18 cellular contexts compared by ENCODE assay signal in genomic region chr7:157027568-157028527, GRCh38. TPM values are rescaled to one million over a fixed set of nuclear protein-coding genes. Genes with fewer than 3 reads are reported as not detected.
A peak's percentile ranks its signal among the peaks of the same experiment; 100 is the strongest.
DNase-seq lines count a peak whose midpoint lies in the region; ATAC-seq, FAIRE-seq and TF ChIP-seq lines count a peak whose summit lies in the region.
"Had no signal": no experiment of that assay in that cellular context is flagged by ENCODE, and none has a peak within 500 bp of the region (broad histone marks: within the 10 kb centered on the region; RNA-seq: fewer than 3 reads in every experiment).

No MANE protein-coding gene starts in this region.

- CTCF ChIA-PET in HepG2 (lab: Yijun Ruan, JAX; ENCODE audit: low intra/inter-chr PET ratio, low total read pairs): no interaction called here

- H3K36me3 Mint-ChIP-seq in chondrocyte (ENCODE audit: low read depth): no peaks in the 10 kb centered on the region

- no peak overlapping the region for H3K9ac ChIP-seq in HepG2 (ENCODE audit: insufficient read depth, low read depth, low read length)

- H3K36me3 ChIP-seq in RWPE2 (ENCODE audit: low read depth): no peaks in the 10 kb centered on the region
- no peaks in the 10 kb centered on the region for H3K36me3 ChIP-seq in HepG2 (replicated peaks in 1 of 2; ENCODE audit: control insufficient read depth in 1 of 2, insufficient read depth in 2 of 2, low read length in 2 of 2)
- H3K36me3 ChIP-seq: BE2C, right lobe of liver, SJCRH30 had no signal

- H3K4me1 ChIP-seq in RWPE2 (ENCODE audit: insufficient read depth, poor library complexity, severe bottlenecking) (peaks cover 11% of the 10 kb centered on the region), HepG2 (ENCODE audit: insufficient read depth, low read length) (peaks cover 18% of the 10 kb centered on the region)
- H3K4me1 ChIP-seq: BE2C, right lobe of liver, SJCRH30 had no signal

- H3K4me3 ChIP-seq in RWPE2 (ENCODE audit: severe bottlenecking) (no peak overlapping the region), HepG2 (replicated peaks in 1 of 3; ENCODE audit: insufficient read depth in 1 of 3, low read depth in 2 of 3, low read length in 3 of 3) (no peak overlapping the region)
- H3K4me3 ChIP-seq: lung, right lobe of liver, SJCRH30 had no signal

- H2AFZ ChIP-seq in HepG2 (ENCODE audit: low read length): no peak overlapping the region

- 14% methylated on average over 16 of the region's 16 CpGs for WGBS in HepG2 (ENCODE audit: low lambda C conversion rate)

- POLR2A ChIA-PET in HepG2 (lab: Yijun Ruan, JAX): no interaction called here

- TF ChIP-seq EP300 in HepG2 (IDR thresholded peaks at IDR 0.05; ENCODE audit: low read depth in 2 of 2, low read length in 2 of 2): no peak
- no peak for TF ChIP-seq EP300 in HepG2 (CRISPR knock-in tag; IDR thresholded peaks at IDR 0.05; ENCODE audit: borderline replicate concordance)

- intact Hi-C loops in HepG2 (cut with micrococcal nuclease; ENCODE audit: unreplicated experiment): no loop called here

- TF ChIP-seq CTCF in RWPE2 (IDR thresholded peaks at IDR 0.05; ENCODE audit: poor library complexity, severe bottlenecking) (no peak), HepG2 (CRISPR knock-in tag; IDR thresholded peaks at IDR 0.05) (no peak), chondrocyte (IDR thresholded peaks at IDR 0.05) (no peak)

- H3K4me3 Mint-ChIP-seq in chondrocyte (ENCODE audit: unreplicated experiment): no peak overlapping the region
- H3K4me3 Mint-ChIP-seq: activated CD4-positive, alpha-beta T cell treated with anti-CD3 and anti-CD28 coated beads, Interleukin-2, amount 10 ng/mL, durations not matched to agents 24 days and 14 days; activated naive CD8-positive, alpha-beta T cell treated with anti-CD3 and anti-CD28 coated beads, Interleukin-2, amount 50 U/mL, for 24 hours; central memory CD8-positive, alpha-beta T cell had no signal

- DNase-seq in DMS153 (lab: John Stamatoyannopoulos, UW) (peak; percentile 41), HT1080 (ENCODE audit: low read depth) (peak; percentile 46), RWPE2 (ENCODE audit: low spot score) (no peak), HepG2 (ENCODE audit: low spot score) (no peak), DMS79 treated with DMSO at 0.1 percent for 48 hours (lab: John Stamatoyannopoulos, UW) (no peak), chondrocyte (ENCODE audit: low spot score) (no peak)
- DNase-seq: activated CD4-positive, alpha-beta T cell treated with anti-CD3 and anti-CD28 coated beads, Interleukin-2, amount 10 ng/mL, durations not matched to agents 24 days and 14 days; activated naive CD8-positive, alpha-beta T cell treated with anti-CD3 and anti-CD28 coated beads, Interleukin-2, amount 50 U/mL, for 24 hours; BE2C; SJCRH30; stimulated activated CD4-positive, alpha-beta T cell treated with anti-CD3 and anti-CD28 coated beads, Interleukin-1b, Interleukin-23, amount 100 ng/mL, for 48 hours; T-helper 9 cell had no signal

- ATAC-seq in RWPE2 (ENCODE audit: low read depth) (peak; percentile 85), HepG2 (0 out of 3 replicates have a peak, but pooled peaks have one; percentile 24), HG03097 (IDR thresholded peaks at IDR 0.05; ENCODE audit: low FRiP score, unreplicated experiment) (no peak)
- ATAC-seq: activated naive CD8-positive, alpha-beta T cell treated with anti-CD3 and anti-CD28 coated beads, Interleukin-2, amount 50 U/mL, for 24 hours had no signal

- no peaks in the 10 kb centered on the region for H3K4me1 Mint-ChIP-seq in chondrocyte (ENCODE audit: low read depth)
- H3K4me1 Mint-ChIP-seq: activated CD4-positive, alpha-beta T cell treated with anti-CD3 and anti-CD28 coated beads, Interleukin-2, amount 10 ng/mL, durations not matched to agents 24 days and 14 days; activated naive CD8-positive, alpha-beta T cell treated with anti-CD3 and anti-CD28 coated beads, Interleukin-2, amount 50 U/mL, for 24 hours; central memory CD8-positive, alpha-beta T cell had no signal

- H3K27me3 Mint-ChIP-seq in chondrocyte (ENCODE audit: low read depth): peaks cover 67% of the 10 kb centered on the region

- in situ Hi-C loops in HepG2 (cut with HindIII; ENCODE audit: extremely low pct_ligation_motif_present, low pct_unique_long_range_greater_than_20kb): no loop called here

- TF ChIP-seq POLR2A in HepG2 (IDR thresholded peaks at IDR 0.05; ENCODE audit: insufficient read depth in 1 of 2, low read depth in 2 of 2, low read length in 2 of 2): no peak

- H3K9me3 Mint-ChIP-seq in chondrocyte (ENCODE audit: low read depth): no peaks in the 10 kb centered on the region
- H3K9me3 Mint-ChIP-seq: activated naive CD8-positive, alpha-beta T cell treated with anti-CD3 and anti-CD28 coated beads, Interleukin-2, amount 50 U/mL, for 24 hours; central memory CD8-positive, alpha-beta T cell had no signal

- no TSS peak for BruUV-seq in HepG2 (replicated peaks; lab: Mats Ljungman, UMichigan)

- H3K9me3 ChIP-seq in RWPE2 (ENCODE audit: severe bottlenecking): no peaks in the 10 kb centered on the region
- no peaks in the 10 kb centered on the region for H3K9me3 ChIP-seq in HepG2 (ENCODE audit: low read length)
- H3K9me3 ChIP-seq: BE2C, right lobe of liver, SJCRH30 had no signal

- H3K27ac ChIP-seq in RWPE2 (ENCODE audit: poor library complexity, severe bottlenecking): peak overlapping the region; percentile 29
- H3K27ac ChIP-seq in HepG2 (ENCODE audit: extremely low read length, insufficient read depth, low read length): no peak overlapping the region
- H3K27ac ChIP-seq: right lobe of liver, SJCRH30 had no signal

- FAIRE-seq in HepG2 (lab: Jason Lieb, UNC): no peak

- no peak overlapping the region for H3K4me2 ChIP-seq in HepG2 (ENCODE audit: low read depth, low read length)

- H3K27me3 ChIP-seq in RWPE2 (ENCODE audit: insufficient read depth, poor library complexity, severe bottlenecking) (peaks cover 25% of the 10 kb centered on the region), HepG2 (ENCODE audit: control insufficient read depth in 1 of 2, insufficient read depth in 2 of 2, low read length in 2 of 2) (peaks cover 8 to 72% of the 10 kb centered on the region in 2 experiments; a peak in 4 of 5 replicates)

- H3K27ac Mint-ChIP-seq in chondrocyte (ENCODE audit: unreplicated experiment): no peak overlapping the region
- H3K27ac Mint-ChIP-seq: activated CD4-positive, alpha-beta T cell treated with anti-CD3 and anti-CD28 coated beads, Interleukin-2, amount 10 ng/mL, durations not matched to agents 24 days and 14 days; activated naive CD8-positive, alpha-beta T cell treated with anti-CD3 and anti-CD28 coated beads, Interleukin-2, amount 50 U/mL, for 24 hours had no signal

- no peaks in the 10 kb centered on the region for H3K79me2 ChIP-seq in HepG2 (ENCODE audit: insufficient read depth, low read length)

- no peak for TF ChIP-seq RAD21 in HepG2 (CRISPR knock-in tag; IDR thresholded peaks at IDR 0.05)

- no peaks in the 10 kb centered on the region for H4K20me1 ChIP-seq in HepG2 (ENCODE audit: insufficient read depth, low read length)

TF ChIP-seq in HepG2, 621 proteins besides CTCF, POLR2A, EP300 and RAD21 (continues in another document):
- TF ChIP-seq JUND (CRISPR knock-in tag; IDR thresholded peaks at IDR 0.05) (no peak), CEBPG (CRISPR knock-in tag; IDR thresholded peaks at IDR 0.05) (peak; percentile 49), ZNF652 (CRISPR knock-in tag; IDR thresholded peaks at IDR 0.05; ENCODE audit: borderline replicate concordance, low read depth) (no peak), ATF7 (IDR thresholded peaks at IDR 0.05) (0 out of 2 replicates have a peak, but pooled peaks have one; percentile 20), ATF7 (CRISPR knock-in tag; IDR thresholded peaks at IDR 0.05) (no peak), CEBPB (IDR thresholded peaks at IDR 0.05; ENCODE audit: borderline replicate concordance, low read depth, low read length) (peak; percentile 77), ZNF253 (CRISPR knock-in tag; IDR thresholded peaks at IDR 0.05; ENCODE audit: borderline replicate concordance) (no peak), NKX3-1 (CRISPR knock-in tag; IDR thresholded peaks at IDR 0.05) (no peak)
- TF ChIP-seq, protein P1, sequence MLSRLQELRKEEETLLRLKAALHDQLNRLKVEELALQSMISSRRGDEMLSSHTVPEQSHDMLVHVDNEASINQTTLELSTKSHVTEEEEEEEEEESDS (CRISPR knock-in tag; IDR thresholded peaks at IDR 0.05; ENCODE audit: borderline replicate concordance): no peak

RNA-seq across cellular contexts. Expression of gene MNX1, which starts 17.4 kb away (rescaled TPM):
- 0.37 TPM in 1 of 2 replicates, not detected in the other for total RNA-seq in HT1080 (2014; rRNA removed; shearing (Covaris generic))
- not detected in 2 replicates for polyA plus RNA-seq in HT1080 (2015; cell fraction: cytosol; rRNA removed)
- polyA plus RNA-seq in HT1080 (2015; cell fraction: nucleus; rRNA removed): 0.12 and 0.61 TPM in 2 replicates
- total RNA-seq in HepG2 (2016; rRNA removed; fragmentation: Illumina TruSeq; extraction: Trizol) (3.6 and 6.1 TPM in 2 replicates), chondrocyte (not detected in 3 replicates)
- total RNA-seq in HepG2 (2016; cell fraction: cytosol; rRNA removed; fragmentation: Illumina TruSeq; extraction: Trizol; ENCODE audit: low read depth): 2.4 and 2.5 TPM in 2 replicates
- total RNA-seq in HepG2 (2016; cell fraction: insoluble cytoplasmic fraction; rRNA removed; fragmentation: Illumina TruSeq; extraction: Trizol): 3.4 and 9.7 TPM in 2 replicates
- 4.5 and 5.6 TPM in 2 replicates for total RNA-seq in HepG2 (2016; cell fraction: membrane; rRNA removed; fragmentation: Illumina TruSeq; extraction: Trizol)
- 6.7 and 7.4 TPM in 2 replicates for total RNA-seq in HepG2 (2016; cell fraction: nucleus; rRNA removed; fragmentation: Illumina TruSeq; extraction: Trizol)
- 0.91 and 0.94 TPM in 2 replicates for polyA plus RNA-seq in HepG2 (2011; rRNA removed)
- 0.37 and 1.0 TPM in 2 replicates for polyA plus RNA-seq in HepG2 (2011; cell fraction: cytosol; rRNA removed)
- 3.8 and 4.5 TPM in 2 replicates for polyA plus RNA-seq in HepG2 (2011; cell fraction: nucleus; rRNA removed)
- polyA plus RNA-seq in HepG2 (2012): 1.7 and 2.4 TPM in 2 replicates
- 2.2 and 3.2 TPM in 2 replicates for polyA plus RNA-seq in HepG2 (2016; cell fraction: cytosol; fragmentation: Illumina TruSeq; extraction: Trizol; ENCODE audit: low read depth)
- polyA plus RNA-seq in HepG2 (2016; cell fraction: insoluble cytoplasmic fraction; fragmentation: Illumina TruSeq; extraction: Trizol; ENCODE audit: low read depth): 6.3 and 6.7 TPM in 2 replicates
- 4.5 and 4.8 TPM in 2 replicates for polyA plus RNA-seq in HepG2 (2016; cell fraction: membrane; fragmentation: Illumina TruSeq; extraction: Trizol; ENCODE audit: low read depth)
- polyA plus RNA-seq in HepG2 (2016; cell fraction: nucleus; fragmentation: Illumina TruSeq; extraction: Trizol; ENCODE audit: insufficient read depth, low read depth): 16.6 TPM in 2 replicates
- 0.98 and 1.5 TPM in 2 replicates for polyA minus RNA-seq in HepG2 (2011; rRNA and poly(A)+ RNA removed; ENCODE audit: low replicate concordance)
- 0.89 and 1.6 TPM in 2 replicates for polyA minus RNA-seq in HepG2 (2011; cell fraction: cytosol; rRNA and poly(A)+ RNA removed)
- polyA minus RNA-seq in HepG2 (2011; cell fraction: nucleus; rRNA and poly(A)+ RNA removed): 3.2 and 7.9 TPM in 2 replicates
- total RNA-seq: activated CD4-positive, alpha-beta T cell treated with anti-CD3 and anti-CD28 coated beads, Interleukin-2, amount 10 ng/mL, durations not matched to agents 24 days and 14 days; right lobe of liver; temporal lobe had no signal
- polyA plus RNA-seq: neural cell had no signal

Comparison
In these comparisons a context has a peak if more than half of its experiments do, and no peak if none do; other contexts are left out.
1. DNase-seq: peak in DMS153 (single experiment) and HT1080 (single experiment); none in RWPE2 (single experiment), HepG2 (single experiment), DMS79 treated with DMSO at 0.1 percent for 48 hours (single experiment) and chondrocyte (single experiment).